ENCODE assay signal across 8 cellular contexts in genomic region chr16:84505249-84506156, GRCh38. TPM values are rescaled to one million over a fixed set of nuclear protein-coding genes. Genes with fewer than 3 reads are reported as not detected.
DNase-seq lines count a peak whose midpoint lies in the region; ATAC-seq and TF ChIP-seq lines count a peak whose summit lies in the region.

No MANE protein-coding gene starts in this region.

- no peaks in the 10 kb centered on the region for H3K9me3 Mint-ChIP-seq in activated T-cell treated with anti-CD3 and anti-CD28 coated beads, Interleukin-2, amount 50 U/mL, for 4 hours

- H3K36me3 ChIP-seq in adrenal gland (replicated peaks in 1 of 2) (no peaks in the 10 kb centered on the region), left lung (no peaks in the 10 kb centered on the region), tibial nerve (peaks cover 0 to 19% (median 0%) of the 10 kb centered on the region in 3 donors)

- no peaks in the 10 kb centered on the region for H3K27me3 ChIP-seq in adrenal gland
- H3K27me3 ChIP-seq in left lung: no peaks in the 10 kb centered on the region
- no peaks in the 10 kb centered on the region for H3K27me3 ChIP-seq in tibial nerve

- no peak for TF ChIP-seq CTCF in adrenal gland (IDR thresholded peaks at IDR 0.05)
- TF ChIP-seq CTCF in left lung (IDR thresholded peaks at IDR 0.05): no peak
- TF ChIP-seq CTCF in tibial nerve (IDR thresholded peaks at IDR 0.05): no peak

- H3K36me3 Mint-ChIP-seq in activated T-cell treated with anti-CD3 and anti-CD28 coated beads, Interleukin-2, amount 50 U/mL, for 4 hours (ENCODE audit: insufficient read depth): no peaks in the 10 kb centered on the region

- H3K4me1 Mint-ChIP-seq in activated T-cell treated with anti-CD3 and anti-CD28 coated beads, Interleukin-2, amount 50 U/mL, for 4 hours (ENCODE audit: low read depth): peaks cover 53% of the 10 kb centered on the region

- no peaks in the 10 kb centered on the region for H3K9me3 ChIP-seq in adrenal gland (replicated peaks in 1 of 3)
- no peaks in the 10 kb centered on the region for H3K9me3 ChIP-seq in left lung
- no peaks in the 10 kb centered on the region for H3K9me3 ChIP-seq in tibial nerve

- H3K4me3 Mint-ChIP-seq in activated T-cell treated with anti-CD3 and anti-CD28 coated beads, Interleukin-2, amount 50 U/mL, for 4 hours: peak overlapping the region; percentile 87

- ATAC-seq in activated T-cell treated with anti-CD3 and anti-CD28 coated beads, Interleukin-2, amount 50 U/mL, for 4 hours: no peak
- ATAC-seq in left lung (no peak), HG03520 (IDR thresholded peaks at IDR 0.05; ENCODE audit: unreplicated experiment) (no peak), HG03280 (IDR thresholded peaks at IDR 0.05; ENCODE audit: unreplicated experiment) (no peak)

- H3K4me1 ChIP-seq in adrenal gland (replicated peaks in 1 of 2): peaks cover 7 to 16% of the 10 kb centered on the region in 2 donors
- peaks cover 6 to 32% of the 10 kb centered on the region in 2 donors for H3K4me1 ChIP-seq in left lung
- H3K4me1 ChIP-seq in tibial nerve: peaks cover 0 to 32% (median 13%) of the 10 kb centered on the region in 4 donors

- intact Hi-C loops in adrenal gland (cut with DNase I): loop anchor here in 1 of 2 donors (5.0 kb wide), 1 partner anchor 232 kb away; no protein-coding TSS in a partner anchor
- intact Hi-C loops in left lung (cut with DNase I): no loop called here

- WGBS in adrenal gland, 4 donors: 72 to 77% (median 75%) methylated on average over 28 to 33 of the region's 33 CpGs
- 69 to 72% methylated on average over 32 of the region's 33 CpGs for WGBS in tibial nerve, 2 donors

- H3K4me3 ChIP-seq in adrenal gland (peak overlapping the region in 2 of 4 donors; percentile 74 to 82), left lung (peak overlapping the region; percentile 73 to 74), tibial nerve (peak overlapping the region; percentile 57 to 94 (median 72))

- DNase-seq in activated T-cell treated with anti-CD3 and anti-CD28 coated beads, Interleukin-2, amount 50 U/mL, for 4 hours: no peak
- no peak for DNase-seq in activated T-cell treated with anti-CD3 and anti-CD28 coated beads, Interleukin-2, amount 50 U/mL, for 48 hours
- peak in 2 of 7 donors; percentile 44 to 63 for DNase-seq in adrenal gland
- DNase-seq in left lung: peak in 1 of 2 donors; percentile 30
- no peak for DNase-seq in tibial nerve (ENCODE audit: low spot score in 2 of 2)
- DNase-seq in stimulated activated CD4-positive, alpha-beta T cell treated with anti-CD3 and anti-CD28 coated beads, Interleukin-2, amount 100 ng/mL, for 24 hours: no peak

- no peak for TF ChIP-seq EP300 in tibial nerve (IDR thresholded peaks at IDR 0.05)

- TF ChIP-seq POLR2A in adrenal gland (IDR thresholded peaks at IDR 0.05) (no peak), tibial nerve (IDR thresholded peaks at IDR 0.05) (no peak)

- no peaks in the 10 kb centered on the region for H3K27me3 Mint-ChIP-seq in activated T-cell treated with anti-CD3 and anti-CD28 coated beads, Interleukin-2, amount 50 U/mL, for 4 hours (ENCODE audit: low read depth)

- H3K27ac ChIP-seq in adrenal gland: peak overlapping the region in 4 of 5 donors; percentile 43 to 91 (median 62)
- peak overlapping the region; percentile 74 to 85 for H3K27ac ChIP-seq in left lung
- H3K27ac ChIP-seq in tibial nerve: peak overlapping the region; percentile 71 to 95 (median 84)

RNA-seq across cellular contexts. Expression of gene MEAK7, which starts 1.0 kb away (rescaled TPM):
- 1 to 10 TPM; 2.2 to 2.7 (median 2.4) TPM for total RNA-seq in activated T-cell treated with anti-CD3 and anti-CD28 coated beads, Interleukin-2, amount 50 U/mL, for 4 hours
- total RNA-seq in adrenal gland: 10 to 100 TPM in 2 of 8 donors, 1 to 10 TPM in 6; 3.6 to 14.1 (median 7.3) TPM
- polyA plus RNA-seq in adrenal gland: 1 to 10 TPM; 3.8 to 4.2 (median 4.2) TPM
- total RNA-seq in left lung: 10 to 100 TPM; 13.1 to 18.8 TPM
- total RNA-seq in tibial nerve: 10 to 100 TPM in 3 of 4 donors, 1 to 10 TPM in 1; 9.2 to 15.9 (median 14.3) TPM
